ENCODE assay signal across 16 cellular contexts in the genomic region with DNA sequence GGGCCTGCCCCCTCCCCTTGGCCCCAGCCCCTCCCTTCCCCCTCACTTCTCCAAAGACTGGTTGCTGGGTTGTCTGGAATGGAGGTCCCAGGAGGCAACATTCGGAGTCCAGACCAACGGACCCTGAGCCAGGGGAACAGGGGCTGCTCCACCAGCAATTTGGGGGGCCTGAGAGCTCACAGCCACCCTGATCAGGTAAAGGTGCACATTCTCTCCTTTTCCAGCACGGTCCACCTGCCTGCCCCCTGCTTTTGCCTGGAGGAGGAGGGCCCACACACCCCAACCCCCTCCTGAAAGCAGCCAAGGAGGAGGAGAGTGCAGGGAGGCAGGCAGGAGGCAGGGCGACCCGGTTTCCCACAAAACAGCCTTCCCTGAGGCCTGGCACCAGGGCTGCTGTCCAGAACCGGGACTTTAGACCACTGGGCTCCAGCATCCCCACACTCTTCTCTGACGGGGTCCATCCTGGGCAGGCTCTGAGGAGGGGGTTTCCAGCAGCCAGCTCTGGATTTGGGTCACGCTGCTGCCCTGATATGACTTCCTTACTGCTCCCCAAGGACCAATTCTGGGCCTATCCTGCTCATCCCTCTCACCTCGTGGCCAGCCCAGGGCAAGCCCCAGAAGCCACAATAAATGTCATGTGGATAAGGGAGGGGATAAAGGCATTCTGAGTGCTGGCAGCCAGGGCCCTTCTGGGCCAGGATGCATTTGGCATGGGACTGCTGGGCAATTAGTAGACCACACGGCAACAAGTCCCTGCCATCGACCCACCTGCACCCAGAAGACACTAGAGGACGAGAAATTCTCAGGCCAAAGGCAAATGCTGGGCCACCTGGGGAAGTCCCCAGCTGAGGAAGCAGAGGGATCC. TPM values are rescaled to one million over a fixed set of nuclear protein-coding genes. Genes with fewer than 3 reads are reported as not detected.
A peak's percentile ranks its signal among the peaks of the same experiment; 100 is the strongest.
DNase-seq lines count a peak whose midpoint lies in the region; TF ChIP-seq lines count a peak whose summit lies in the region.
"Had no signal": no experiment of that assay in that cellular context is flagged by ENCODE, and none has a peak within 500 bp of the region (broad histone marks: within the 10 kb centered on the region; RNA-seq: fewer than 3 reads in every experiment).

No MANE protein-coding gene starts in this region.

- BruUV-seq in MCF 10A (replicated peaks; lab: Mats Ljungman, UMichigan) (no TSS peak), mammary epithelial cell (replicated peaks; lab: Mats Ljungman, UMichigan) (no TSS peak)

- in situ Hi-C loops in mammary epithelial cell (cut with MboI; ENCODE audit: low sequenced_read_pairs in 2 of 2): no loop called here
- in situ Hi-C loops in brain microvascular endothelial cell (cut with HindIII; ENCODE audit: low pct_ligation_motif_present, low sequenced_read_pairs): no loop called here

- no peaks in the 10 kb centered on the region for H3K79me2 ChIP-seq in mammary epithelial cell (ENCODE audit: insufficient read depth, low read length)

- peaks cover 6% of the 10 kb centered on the region for H3K4me1 Mint-ChIP-seq in MCF 10A (ENCODE audit: insufficient read depth, unreplicated experiment)
- peaks cover 18% of the 10 kb centered on the region for H3K4me1 Mint-ChIP-seq in glutamatergic neuron (ENCODE audit: low read depth, unreplicated experiment)
- H3K4me1 Mint-ChIP-seq in type B pancreatic cell (ENCODE audit: unreplicated experiment): peaks cover 4% of the 10 kb centered on the region
- H3K4me1 Mint-ChIP-seq in HFFc6 (ENCODE audit: low read depth): peaks cover 11% of the 10 kb centered on the region

- no peaks in the 10 kb centered on the region for H3K36me3 ChIP-seq in mammary epithelial cell (ENCODE audit: insufficient read depth, low read length)
- no peaks in the 10 kb centered on the region for H3K36me3 ChIP-seq in brain microvascular endothelial cell (replicated peaks)
- H3K36me3 ChIP-seq: stomach, uterus had no signal

- TF ChIP-seq CTCF in MCF 10A (IDR thresholded peaks at IDR 0.05; ENCODE audit: unreplicated experiment) (no peak), mammary epithelial cell (conservative IDR thresholded peaks at IDR 0.05 in 1 of 2, IDR thresholded peaks at IDR 0.05 in 1 of 2; ENCODE audit: extremely low read depth in 1 of 2, insufficient read depth in 1 of 2, low read depth in 1 of 2, low read length in 2 of 2) (no peak), NB4 (IDR thresholded peaks at IDR 0.05; ENCODE audit: low read depth, low read length) (no peak), glutamatergic neuron (IDR thresholded peaks at IDR 0.05; ENCODE audit: partially characterized antibody, unreplicated experiment) (no peak), type B pancreatic cell (conservative IDR thresholded peaks at IDR 0.05) (no peak), HFFc6 (IDR thresholded peaks at IDR 0.05) (no peak), brain microvascular endothelial cell (IDR thresholded peaks at IDR 0.05; ENCODE audit: low read depth, low read length, missing control alignments) (no peak)

- H3K9ac ChIP-seq in mammary epithelial cell (ENCODE audit: insufficient read depth, low read length): no peak overlapping the region

- no peaks in the 10 kb centered on the region for H4K20me1 ChIP-seq in mammary epithelial cell (ENCODE audit: insufficient read depth, low read length)

- H3K36me3 Mint-ChIP-seq in MCF 10A (ENCODE audit: insufficient read depth, unreplicated experiment): no peaks in the 10 kb centered on the region
- H3K36me3 Mint-ChIP-seq in glutamatergic neuron (ENCODE audit: unreplicated experiment): no peaks in the 10 kb centered on the region
- H3K36me3 Mint-ChIP-seq in type B pancreatic cell: no peaks in the 10 kb centered on the region
- H3K36me3 Mint-ChIP-seq in HFFc6 (ENCODE audit: low read depth): no peaks in the 10 kb centered on the region

- H3K4me1 ChIP-seq in mammary epithelial cell (ENCODE audit: insufficient read depth, low read length): no peaks in the 10 kb centered on the region

- H3K4me3 Mint-ChIP-seq in MCF 10A (ENCODE audit: unreplicated experiment) (peak overlapping the region; percentile 70), glutamatergic neuron (ENCODE audit: unreplicated experiment) (peak overlapping the region; percentile 55), type B pancreatic cell (peak overlapping the region; percentile 97), HFFc6 (no peak overlapping the region)

- no peak overlapping the region for H3K4me2 ChIP-seq in mammary epithelial cell (ENCODE audit: insufficient read depth, low read depth, low read length)

- H3K9me3 Mint-ChIP-seq in MCF 10A (ENCODE audit: unreplicated experiment): no peaks in the 10 kb centered on the region
- H3K9me3 Mint-ChIP-seq in glutamatergic neuron (ENCODE audit: unreplicated experiment): peaks cover 10% of the 10 kb centered on the region
- no peaks in the 10 kb centered on the region for H3K9me3 Mint-ChIP-seq in type B pancreatic cell
- no peaks in the 10 kb centered on the region for H3K9me3 Mint-ChIP-seq in HFFc6
- H3K9me3 Mint-ChIP-seq: activated naive CD8-positive, alpha-beta T cell treated with anti-CD3 and anti-CD28 coated beads for 36 hours had no signal

- intact Hi-C loops in MCF 10A (cut with micrococcal nuclease): no loop called here
- intact Hi-C loops in mammary epithelial cell (cut with micrococcal nuclease): no loop called here

- DNase-seq in MCF 10A (ENCODE audit: unreplicated experiment): no peak
- no peak for DNase-seq in mammary epithelial cell
- peak; percentile 36 for DNase-seq in NB4 (ENCODE audit: low read depth)
- no peak for DNase-seq in glutamatergic neuron
- no peak for DNase-seq in type B pancreatic cell (ENCODE audit: extremely low spot score, unreplicated experiment)
- no peak for DNase-seq in HFFc6
- no peak for DNase-seq in central memory CD4-positive, alpha-beta T cell
- no peak for DNase-seq in brain microvascular endothelial cell
- DNase-seq: activated CD4-positive, alpha-beta T cell treated with anti-CD3 and anti-CD28 coated beads for 1 hour; activated naive CD8-positive, alpha-beta T cell treated with anti-CD3 and anti-CD28 coated beads for 36 hours; GOT3; NCI-H187; NCI-H446; SHP77 treated with DMSO at 0.1 percent for 48 hours; stomach; uterus had no signal

- H3K27ac ChIP-seq in mammary epithelial cell (ENCODE audit: insufficient read depth, low read depth, low read length) (no peak overlapping the region), brain microvascular endothelial cell (no peak overlapping the region)
- H3K27ac ChIP-seq: stomach, uterus had no signal

- TF ChIP-seq POLR2A in NB4 (IDR thresholded peaks at IDR 0.05; ENCODE audit: extremely low read depth, insufficient read length): no peak

- H3K27me3 Mint-ChIP-seq in MCF 10A (ENCODE audit: insufficient read depth, unreplicated experiment): peaks cover 42% of the 10 kb centered on the region
- peaks cover 13% of the 10 kb centered on the region for H3K27me3 Mint-ChIP-seq in glutamatergic neuron (ENCODE audit: unreplicated experiment)
- peaks cover 70% of the 10 kb centered on the region for H3K27me3 Mint-ChIP-seq in type B pancreatic cell
- peaks cover 38% of the 10 kb centered on the region for H3K27me3 Mint-ChIP-seq in HFFc6 (ENCODE audit: insufficient read depth)

- CTCF ChIA-PET in MCF 10A (lab: Yijun Ruan, JAX): interaction anchor here (1.1 to 1.3 kb wide), 2 partner anchors 10 to 85 kb away, joined by 3 to 4 read pairs; no protein-coding TSS in a partner anchor
- CTCF ChIA-PET in mammary epithelial cell (lab: Charles Lee; ENCODE audit: low non-redundant PET): no interaction called here

- no peak overlapping the region for H3K4me3 ChIP-seq in mammary epithelial cell (replicated peaks in 1 of 3; ENCODE audit: insufficient read depth in 1 of 3, low read depth in 2 of 3, low read length in 3 of 3)
- no peak overlapping the region for H3K4me3 ChIP-seq in NB4 (ENCODE audit: low read depth, low read length)
- H3K4me3 ChIP-seq in brain microvascular endothelial cell (ENCODE audit: low read depth, low read length): no peak overlapping the region
- H3K4me3 ChIP-seq: uterus had no signal

- POLR2A ChIA-PET in MCF 10A (lab: Yijun Ruan, JAX): no interaction called here

- 76% methylated on average over 9 of the region's 12 CpGs for WGBS in mammary epithelial cell (ENCODE audit: low coverage, missing lambda C conversion rate)

- peaks cover 3% of the 10 kb centered on the region for H3K27me3 ChIP-seq in mammary epithelial cell (ENCODE audit: insufficient read depth, low read length)
- peaks cover 25% of the 10 kb centered on the region for H3K27me3 ChIP-seq in brain microvascular endothelial cell (replicated peaks)

- no peaks in the 10 kb centered on the region for H3K9me3 ChIP-seq in mammary epithelial cell (replicated peaks; ENCODE audit: insufficient read depth, low read length)
- H3K9me3 ChIP-seq: stomach, uterus had no signal

- H3K27ac Mint-ChIP-seq in MCF 10A (ENCODE audit: low read depth, unreplicated experiment) (no peak overlapping the region), glutamatergic neuron (ENCODE audit: unreplicated experiment) (peak overlapping the region; percentile 66), type B pancreatic cell (no peak overlapping the region), HFFc6 (no peak overlapping the region)
- H3K27ac Mint-ChIP-seq: activated naive CD8-positive, alpha-beta T cell treated with anti-CD3 and anti-CD28 coated beads for 36 hours had no signal

- no peak overlapping the region for H2AFZ ChIP-seq in mammary epithelial cell (ENCODE audit: low read depth, low read length)

- dilution Hi-C loops in mammary epithelial cell (cut with HindIII; ENCODE audit: low sequenced_read_pairs): no loop called here

RNA-seq across cellular contexts. Expression of a gene that starts 1.1 kb away (rescaled TPM):
- total RNA-seq in MCF 10A (2022) (0.54 and 1.8 TPM in 2 replicates), mammary epithelial cell (under 1 TPM; 0.33 to 0.64 TPM), glutamatergic neuron (ENCODE audit: unreplicated experiment) (55.1 TPM), type B pancreatic cell (ENCODE audit: low replicate concordance) (7.6 and 8.4 TPM in 2 replicates)
- polyA plus RNA-seq in mammary epithelial cell: 4.9 TPM
- polyA minus RNA-seq in mammary epithelial cell: 4.2 TPM
- total RNA-seq in HFFc6 (2021; fragmentation: NEBNext Ultra II Directional; extraction: Animal tissue kit (Norgen Biotek cat#: 25700)): under 1 TPM in 2 of 6 experiments, not detected in 4; 0.11 to 0.41 TPM
